Comparison of ENCODE assay signal across 10 cellular contexts in genomic region chr1:66648896-66649597, GRCh38.
DNase-seq lines count a peak whose midpoint lies in the region; ATAC-seq, FAIRE-seq and TF ChIP-seq lines count a peak whose summit lies in the region.
"Had no signal": no experiment of that assay in that cellular context is flagged by ENCODE, and none has a peak within 500 bp of the region (broad histone marks: within the 10 kb centered on the region; RNA-seq: fewer than 3 reads in every experiment).

No MANE protein-coding gene starts in this region.

- in situ Hi-C loops in mammary epithelial cell (cut with MboI; ENCODE audit: low sequenced_read_pairs in 2 of 2), result no loop called here

- FAIRE-seq in GM19239 (lab: Jason Lieb, UNC), result peak; percentile 33

- H3K9me3 ChIP-seq in mammary epithelial cell (replicated peaks; ENCODE audit: insufficient read depth, low read length), result no peaks in the 10 kb centered on the region

- H3K4me1 ChIP-seq in mammary epithelial cell (ENCODE audit: insufficient read depth, low read length), result no peaks in the 10 kb centered on the region

- no peak overlapping the region for H3K4me3 ChIP-seq in mammary epithelial cell (replicated peaks in 1 of 3; ENCODE audit: insufficient read depth in 1 of 3, low read depth in 2 of 3, low read length in 3 of 3)

- no peaks in the 10 kb centered on the region for H3K36me3 Mint-ChIP-seq in endothelial cell (ENCODE audit: low read depth, unreplicated experiment)
- no peaks in the 10 kb centered on the region for H3K36me3 Mint-ChIP-seq in activated T-cell treated with anti-CD3 and anti-CD28 coated beads, Interleukin-2, amount 50 U/mL, for 72 hours (ENCODE audit: insufficient read depth in 2 of 2)
- H3K36me3 Mint-ChIP-seq: natural killer cell treated with Interleukin-12 subunit alpha and Interleukin-12 subunit beta and Interleukin-15 and Interleukin-18, amount 100 ng/mL, for 72 hours had no signal

- H3K27ac Mint-ChIP-seq in endothelial cell (ENCODE audit: unreplicated experiment), result no peak overlapping the region
- no peak overlapping the region for H3K27ac Mint-ChIP-seq in activated T-cell treated with anti-CD3 and anti-CD28 coated beads, Interleukin-2, amount 50 U/mL, for 72 hours
- H3K27ac Mint-ChIP-seq: natural killer cell treated with Interleukin-12 subunit alpha and Interleukin-12 subunit beta and Interleukin-15 and Interleukin-18, amount 100 ng/mL, for 72 hours had no signal

- H3K36me3 ChIP-seq in mammary epithelial cell (ENCODE audit: insufficient read depth, low read length), result no peaks in the 10 kb centered on the region

- H2AFZ ChIP-seq in mammary epithelial cell (ENCODE audit: low read depth, low read length), result no peak overlapping the region

- H3K27me3 Mint-ChIP-seq in endothelial cell (ENCODE audit: unreplicated experiment), result peaks cover 6% of the 10 kb centered on the region
- H3K27me3 Mint-ChIP-seq in activated T-cell treated with anti-CD3 and anti-CD28 coated beads, Interleukin-2, amount 50 U/mL, for 72 hours (ENCODE audit: low read depth), result no peaks in the 10 kb centered on the region

- no peak for TF ChIP-seq CTCF in endothelial cell (IDR thresholded peaks at IDR 0.05; ENCODE audit: unreplicated experiment)
- no peak for TF ChIP-seq CTCF in mammary epithelial cell (conservative IDR thresholded peaks at IDR 0.05 in 1 of 2, IDR thresholded peaks at IDR 0.05 in 1 of 2; ENCODE audit: extremely low read depth in 1 of 2, insufficient read depth in 1 of 2, low read depth in 1 of 2, low read length in 2 of 2)

- intact Hi-C loops in mammary epithelial cell (cut with micrococcal nuclease), result no loop called here

- H3K4me2 ChIP-seq in mammary epithelial cell (ENCODE audit: insufficient read depth, low read depth, low read length), result no peak overlapping the region

- 57% methylated on average over 2 of the region's 2 CpGs for WGBS in mammary epithelial cell (ENCODE audit: low coverage, missing lambda C conversion rate)

- no TSS peak for BruUV-seq in mammary epithelial cell (replicated peaks; lab: Mats Ljungman, UMichigan)

- no peak overlapping the region for H3K27ac ChIP-seq in mammary epithelial cell (ENCODE audit: insufficient read depth, low read depth, low read length)

- dilution Hi-C loops in mammary epithelial cell (cut with HindIII; ENCODE audit: low sequenced_read_pairs), result no loop called here

- ATAC-seq in HG02938 (IDR thresholded peaks at IDR 0.05; ENCODE audit: unreplicated experiment), result peak; percentile 91
- ATAC-seq in activated T-cell treated with anti-CD3 and anti-CD28 coated beads, Interleukin-2, amount 50 U/mL, for 72 hours (replicated peaks in 1 of 2), result no peak
- ATAC-seq: natural killer cell treated with Interleukin-12 subunit alpha and Interleukin-12 subunit beta and Interleukin-15 and Interleukin-18, amount 100 ng/mL, for 72 hours had no signal

- no peaks in the 10 kb centered on the region for H4K20me1 ChIP-seq in mammary epithelial cell (ENCODE audit: insufficient read depth, low read length)

- no peaks in the 10 kb centered on the region for H3K4me1 Mint-ChIP-seq in endothelial cell (ENCODE audit: unreplicated experiment)
- no peaks in the 10 kb centered on the region for H3K4me1 Mint-ChIP-seq in activated T-cell treated with anti-CD3 and anti-CD28 coated beads, Interleukin-2, amount 50 U/mL, for 72 hours (ENCODE audit: low read depth)

- CTCF ChIA-PET in mammary epithelial cell (lab: Charles Lee; ENCODE audit: low non-redundant PET), result no interaction called here

- H3K79me2 ChIP-seq in mammary epithelial cell (ENCODE audit: insufficient read depth, low read length), result no peaks in the 10 kb centered on the region

- H3K9ac ChIP-seq in mammary epithelial cell (ENCODE audit: insufficient read depth, low read length), result no peak overlapping the region

- H3K9me3 Mint-ChIP-seq in endothelial cell (ENCODE audit: unreplicated experiment), result no peaks in the 10 kb centered on the region
- no peaks in the 10 kb centered on the region for H3K9me3 Mint-ChIP-seq in activated T-cell treated with anti-CD3 and anti-CD28 coated beads, Interleukin-2, amount 50 U/mL, for 72 hours
- H3K9me3 Mint-ChIP-seq: natural killer cell treated with Interleukin-12 subunit alpha and Interleukin-12 subunit beta and Interleukin-15 and Interleukin-18, amount 100 ng/mL, for 72 hours had no signal

- no peak overlapping the region for H3K4me3 Mint-ChIP-seq in endothelial cell (ENCODE audit: unreplicated experiment)
- no peak overlapping the region for H3K4me3 Mint-ChIP-seq in activated T-cell treated with anti-CD3 and anti-CD28 coated beads, Interleukin-2, amount 50 U/mL, for 72 hours
- H3K4me3 Mint-ChIP-seq: natural killer cell treated with Interleukin-12 subunit alpha and Interleukin-12 subunit beta and Interleukin-15 and Interleukin-18, amount 100 ng/mL, for 72 hours had no signal

- H3K27me3 ChIP-seq in mammary epithelial cell (ENCODE audit: insufficient read depth, low read length), result no peaks in the 10 kb centered on the region

- no peak for DNase-seq in GM19239 (ENCODE audit: insufficient read length, low spot score)
- DNase-seq in MV-4-11 (lab: John Stamatoyannopoulos, UW), result peak; percentile 82
- DNase-seq in renal cortical epithelial cell (ENCODE audit: low read depth), result peak; percentile 80
- DNase-seq in endothelial cell (ENCODE audit: low spot score), result no peak
- DNase-seq in mammary epithelial cell, result no peak
- DNase-seq in OCI-M2 (lab: John Stamatoyannopoulos, UW; ENCODE audit: unreplicated experiment), result no peak
- DNase-seq in activated T-cell treated with anti-CD3 and anti-CD28 coated beads, Interleukin-2, amount 50 U/mL, for 72 hours, result no peak
- DNase-seq: activated naive CD4-positive, alpha-beta T cell treated with anti-CD3 and anti-CD28 coated beads, Interleukin-2, amount 50 U/mL, for 16 hours had no signal

Comparison
In these comparisons a context has a peak if more than half of its experiments do, and no peak if none do; other contexts are left out.
1. DNase-seq: peak in MV-4-11 (single experiment) and renal cortical epithelial cell (single experiment); none in GM19239 (single experiment), endothelial cell (single experiment), mammary epithelial cell (single experiment), OCI-M2 (single experiment) and activated T-cell treated with anti-CD3 and anti-CD28 coated beads, Interleukin-2, amount 50 U/mL, for 72 hours (0 of 2).